In the genomic region with DNA sequence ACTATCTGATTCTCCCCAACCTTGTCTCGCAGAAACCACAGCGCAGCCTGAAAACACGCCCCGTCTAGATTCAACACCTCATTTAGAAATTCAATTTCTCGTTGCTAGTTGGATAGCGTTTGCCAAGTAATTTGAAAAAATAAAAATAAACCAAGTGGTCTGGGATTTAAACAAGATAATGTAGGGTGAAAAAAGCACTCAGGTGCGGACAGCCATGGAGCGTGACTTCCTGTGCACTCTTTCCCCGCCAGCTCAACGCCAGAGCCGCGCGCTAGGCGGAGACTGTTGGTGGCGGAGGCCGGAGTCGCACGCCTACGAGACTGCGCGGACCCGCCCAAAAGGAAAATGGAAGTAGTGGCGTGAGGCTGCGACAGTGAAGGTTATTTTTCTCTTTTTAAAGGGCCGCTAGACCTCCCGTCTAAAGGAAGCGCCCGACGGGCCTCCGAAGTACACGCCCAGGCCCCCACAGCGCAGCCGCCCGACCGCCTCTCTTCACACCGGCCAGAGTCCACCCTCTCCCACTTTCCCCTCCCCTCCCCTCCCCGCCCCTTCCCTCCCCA, we compare ENCODE assay signal across 1 cellular context.
TF ChIP-seq lines count a peak whose summit lies in the region.

No MANE protein-coding gene starts in this region.

TF ChIP-seq in A549, 52 proteins besides CTCF, POLR2A, EP300 and RAD21:
- TF ChIP-seq, protein P1, sequence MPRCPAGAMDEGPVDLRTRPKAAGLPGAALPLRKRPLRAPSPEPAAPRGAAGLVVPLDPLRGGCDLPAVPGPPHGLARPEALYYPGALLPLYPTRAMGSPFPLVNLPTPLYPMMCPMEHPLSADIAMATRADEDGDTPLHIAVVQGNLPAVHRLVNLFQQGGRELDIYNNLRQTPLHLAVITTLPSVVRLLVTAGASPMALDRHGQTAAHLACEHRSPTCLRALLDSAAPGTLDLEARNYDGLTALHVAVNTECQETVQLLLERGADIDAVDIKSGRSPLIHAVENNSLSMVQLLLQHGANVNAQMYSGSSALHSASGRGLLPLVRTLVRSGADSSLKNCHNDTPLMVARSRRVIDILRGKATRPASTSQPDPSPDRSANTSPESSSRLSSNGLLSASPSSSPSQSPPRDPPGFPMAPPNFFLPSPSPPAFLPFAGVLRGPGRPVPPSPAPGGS (IDR thresholded peaks at IDR 0.05): peak; percentile 87
- TF ChIP-seq MAFK (IDR thresholded peaks at IDR 0.05; ENCODE audit: partially characterized antibody) (no peak), NPAS2 (CRISPR knock-in tag; IDR thresholded peaks at IDR 0.05; ENCODE audit: borderline replicate concordance) (no peak), SMC3 (IDR thresholded peaks at IDR 0.05) (peak; percentile 26; the same call in 2 of the 3 replicates), JUN (IDR thresholded peaks at IDR 0.05) (peak; percentile 32 to 69; a peak in 3 of 5 replicates), PHF8 (IDR thresholded peaks at IDR 0.05; ENCODE audit: borderline replicate concordance, low read depth) (peak; percentile 84)
